In genomic region chr18:58300867-58301266, GRCh38 we compare ENCODE assay signal across 1 cellular context.
TF ChIP-seq lines count a peak whose summit lies in the region.

No MANE protein-coding gene starts in this region.

TF ChIP-seq in IMR-90, 13 proteins besides CTCF, POLR2A, EP300 and RAD21 (continued from another document):
- TF ChIP-seq USF2 (IDR thresholded peaks at IDR 0.05; ENCODE audit: low read depth, low read length) = no peak
- no peak for TF ChIP-seq MAFK (IDR thresholded peaks at IDR 0.05; ENCODE audit: low read depth, low read length)
- no peak for TF ChIP-seq CHD1 (IDR thresholded peaks at IDR 0.05; ENCODE audit: low read depth, low read length)
- no peak for TF ChIP-seq NFE2L2 (IDR thresholded peaks at IDR 0.05; ENCODE audit: low read depth, low read length)
- no peak for TF ChIP-seq RCOR1 (IDR thresholded peaks at IDR 0.05; ENCODE audit: insufficient replicate concordance, low read length)
- TF ChIP-seq RFX5 (IDR thresholded peaks at IDR 0.05; ENCODE audit: low read depth, low read length) = no peak
- TF ChIP-seq CEBPB (IDR thresholded peaks at IDR 0.05; ENCODE audit: low read depth, low read length) = no peak
- no peak for TF ChIP-seq MXI1 (IDR thresholded peaks at IDR 0.05; ENCODE audit: borderline replicate concordance, low read depth, low read length)
- TF ChIP-seq SMC3 (IDR thresholded peaks at IDR 0.05; ENCODE audit: low read depth, low read length) = no peak
- TF ChIP-seq MAZ (IDR thresholded peaks at IDR 0.05; ENCODE audit: borderline replicate concordance, low read depth, low read length) = no peak
- TF ChIP-seq ELK1 (IDR thresholded peaks at IDR 0.05; ENCODE audit: borderline replicate concordance, low read depth, low read length) = no peak
